ENCODE assay signal across 14 cellular contexts in the genomic region with DNA sequence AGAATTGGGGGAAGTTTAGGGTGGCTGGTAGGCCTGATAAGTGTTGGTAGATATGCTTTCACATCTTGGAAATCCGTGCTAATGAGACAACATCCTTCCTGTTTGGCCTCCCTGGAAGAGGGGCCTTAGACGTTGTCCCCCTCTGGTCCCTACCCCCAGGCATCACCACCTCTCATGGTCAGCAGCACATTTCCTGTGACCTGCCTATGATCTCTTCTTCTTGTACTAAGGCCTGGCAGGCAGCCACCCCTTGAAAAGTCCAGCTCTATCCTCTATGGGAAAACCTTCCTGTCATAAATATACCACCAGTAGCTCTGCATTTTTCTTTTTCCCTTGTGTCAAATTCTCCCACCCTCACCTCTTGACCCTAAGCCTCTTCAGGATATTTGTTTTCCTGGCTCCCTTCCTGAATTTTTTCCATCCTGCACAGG.
DNase-seq lines count a peak whose midpoint lies in the region; ATAC-seq and TF ChIP-seq lines count a peak whose summit lies in the region.
"Had no signal": no experiment of that assay in that cellular context is flagged by ENCODE, and none has a peak within 500 bp of the region (broad histone marks: within the 10 kb centered on the region; RNA-seq: fewer than 3 reads in every experiment).

No MANE protein-coding gene starts in this region.

- no peak overlapping the region for H3K9ac ChIP-seq in parathyroid adenoma

- H3K4me3 Mint-ChIP-seq in stimulated activated memory B cell treated with anti-CD40 and anti-IgM and Interleukin-4, amounts not matched to agents 10 μg/mL and 1 μg/mL and 100 μg/mL, for 72 hours = no peak overlapping the region

- intact Hi-C loops in left ventricle myocardium inferior (cut with micrococcal nuclease) = loop anchor here (10.0 kb wide), 1 partner anchor 101 kb away; no protein-coding TSS in a partner anchor

- no peaks in the 10 kb centered on the region for H3K36me3 Mint-ChIP-seq in stimulated activated memory B cell treated with anti-CD40 and anti-IgM and Interleukin-4, amounts not matched to agents 10 μg/mL and 1 μg/mL and 100 μg/mL, for 72 hours

- TF ChIP-seq CTCF in left ventricle myocardium inferior (IDR thresholded peaks at IDR 0.05; ENCODE audit: borderline replicate concordance) = no peak
- no peak for TF ChIP-seq CTCF in parathyroid adenoma (IDR thresholded peaks at IDR 0.05)

- no peaks in the 10 kb centered on the region for H3K79me2 ChIP-seq in parathyroid adenoma

- no peak for ATAC-seq in stimulated activated memory B cell treated with anti-CD40 and anti-IgM and Interleukin-4, amounts not matched to agents 10 μg/mL and 1 μg/mL and 100 μg/mL, for 72 hours
- ATAC-seq in HG03469 (IDR thresholded peaks at IDR 0.05; ENCODE audit: unreplicated experiment) = no peak

- H3K27me3 Mint-ChIP-seq in stimulated activated memory B cell treated with anti-CD40 and anti-IgM and Interleukin-4, amounts not matched to agents 10 μg/mL and 1 μg/mL and 100 μg/mL, for 72 hours = no peaks in the 10 kb centered on the region

- H3K36me3 ChIP-seq in left ventricle myocardium inferior (no peaks in the 10 kb centered on the region), parathyroid adenoma (ENCODE audit: control insufficient read depth, insufficient read depth, low read length) (no peaks in the 10 kb centered on the region)

- no peak overlapping the region for H3K27ac Mint-ChIP-seq in stimulated activated memory B cell treated with anti-CD40 and anti-IgM and Interleukin-4, amounts not matched to agents 10 μg/mL and 1 μg/mL and 100 μg/mL, for 72 hours

- no peaks in the 10 kb centered on the region for H3K9me3 Mint-ChIP-seq in stimulated activated memory B cell treated with anti-CD40 and anti-IgM and Interleukin-4, amounts not matched to agents 10 μg/mL and 1 μg/mL and 100 μg/mL, for 72 hours

- no peak overlapping the region for H3K4me2 ChIP-seq in parathyroid adenoma (ENCODE audit: low read length)
- H3K4me2 ChIP-seq: smooth muscle cell had no signal

- no peak overlapping the region for H3K4me3 ChIP-seq in left ventricle myocardium inferior
- H3K4me3 ChIP-seq in parathyroid adenoma (ENCODE audit: low read depth, low read length) = no peak overlapping the region
- H3K4me3 ChIP-seq: smooth muscle cell had no signal

- H3K9me3 ChIP-seq in left ventricle myocardium inferior (replicated peaks) (no peaks in the 10 kb centered on the region), parathyroid adenoma (ENCODE audit: control insufficient read depth, low read length) (no peaks in the 10 kb centered on the region)

- H3K27me3 ChIP-seq in left ventricle myocardium inferior (ENCODE audit: low read depth) (no peaks in the 10 kb centered on the region), parathyroid adenoma (ENCODE audit: control insufficient read depth, insufficient read depth, low read length) (no peaks in the 10 kb centered on the region)

- peaks cover 49% of the 10 kb centered on the region for H3K4me1 ChIP-seq in left ventricle myocardium inferior
- no peaks in the 10 kb centered on the region for H3K4me1 ChIP-seq in parathyroid adenoma

- H3K27ac ChIP-seq in left ventricle myocardium inferior (replicated peaks) = peak overlapping the region; percentile 74
- H3K27ac ChIP-seq in parathyroid adenoma = peak overlapping the region; percentile 43

- peaks cover 24% of the 10 kb centered on the region for H3K4me1 Mint-ChIP-seq in stimulated activated memory B cell treated with anti-CD40 and anti-IgM and Interleukin-4, amounts not matched to agents 10 μg/mL and 1 μg/mL and 100 μg/mL, for 72 hours

- H2AFZ ChIP-seq in parathyroid adenoma = no peak overlapping the region

- DNase-seq in CMK (ENCODE audit: low read depth) (peak; percentile 51), astrocyte of the hippocampus (ENCODE audit: low read depth, low spot score) (peak; percentile 49), left ventricle myocardium inferior (peak; percentile 80), iPS-NIHi11 (ENCODE audit: low spot score) (no peak), DMS53 (lab: John Stamatoyannopoulos, UW) (no peak)
- DNase-seq: activated T-cell treated with anti-CD3 and anti-CD28 coated beads for 4 hours, AML-193, cortex of kidney, NCI-H1694, T1000 had no signal

Comparison
In these comparisons a context has a peak if more than half of its experiments do, and no peak if none do; other contexts are left out.
1. DNase-seq: peak in CMK (single experiment), astrocyte of the hippocampus (single experiment) and left ventricle myocardium inferior (single experiment); none in iPS-NIHi11 (single experiment) and DMS53 (single experiment).